ENCODE assay signal across 1 cellular context in the genomic region with DNA sequence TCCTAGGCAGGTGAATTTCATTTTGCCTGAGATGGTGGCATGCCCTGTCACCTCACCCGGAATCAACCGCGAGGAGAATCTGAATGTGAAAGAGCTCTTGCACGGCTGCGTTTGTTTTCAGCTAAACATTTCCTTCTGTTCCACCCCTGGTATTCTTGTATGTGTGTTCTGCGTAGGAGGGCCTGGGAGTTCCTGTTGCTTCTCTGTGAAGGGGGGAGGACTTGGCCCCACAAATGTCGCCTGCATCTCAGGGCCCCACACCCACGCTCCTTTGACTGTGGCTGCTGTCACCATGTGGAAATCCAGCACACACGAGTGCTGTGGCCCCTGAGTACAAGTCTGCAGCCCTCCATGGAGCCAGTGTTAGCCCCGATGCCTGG.
TF ChIP-seq lines count a peak whose summit lies in the region.

No MANE protein-coding gene starts in this region.

TF ChIP-seq in GM12878, 131 proteins besides CTCF, POLR2A, EP300 and RAD21 (continued from another document):
- TF ChIP-seq, protein P1, sequence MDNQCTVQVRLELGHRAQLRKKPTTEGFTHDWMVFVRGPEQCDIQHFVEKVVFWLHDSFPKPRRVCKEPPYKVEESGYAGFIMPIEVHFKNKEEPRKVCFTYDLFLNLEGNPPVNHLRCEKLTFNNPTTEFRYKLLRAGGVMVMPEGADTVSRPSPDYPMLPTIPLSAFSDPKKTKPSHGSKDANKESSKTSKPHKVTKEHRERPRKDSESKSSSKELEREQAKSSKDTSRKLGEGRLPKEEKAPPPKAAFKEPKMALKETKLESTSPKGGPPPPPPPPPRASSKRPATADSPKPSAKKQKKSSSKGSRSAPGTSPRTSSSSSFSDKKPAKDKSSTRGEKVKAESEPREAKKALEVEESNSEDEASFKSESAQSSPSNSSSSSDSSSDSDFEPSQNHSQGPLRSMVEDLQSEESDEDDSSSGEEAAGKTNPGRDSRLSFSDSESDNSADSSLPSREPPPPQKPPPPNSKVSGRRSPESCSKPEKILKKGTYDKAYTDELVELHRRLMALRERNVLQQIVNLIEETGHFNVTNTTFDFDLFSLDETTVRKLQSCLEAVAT (IDR thresholded peaks at IDR 0.05): no peak
- TF ChIP-seq HCFC1 (IDR thresholded peaks at IDR 0.05; ENCODE audit: low read length) (no peak), CREB1 (IDR thresholded peaks at IDR 0.05; ENCODE audit: low read depth) (peak; percentile 14; the same call in 1 of the 2 replicates), IKZF2 (IDR thresholded peaks at IDR 0.05) (peak; percentile 55 to 62; a peak in 3 of 4 replicates), KAT2A (conservative IDR thresholded peaks at IDR 0.05; ENCODE audit: control insufficient read depth, low read depth, low read length) (no peak), RAD51 (IDR thresholded peaks at IDR 0.05) (no peak), NFYA (IDR thresholded peaks at IDR 0.05; ENCODE audit: borderline replicate concordance, low read depth, low read length) (no peak), ZNF622 (IDR thresholded peaks at IDR 0.05) (no peak), RCOR1 (conservative IDR thresholded peaks at IDR 0.05; ENCODE audit: low read depth, low read length) (0 out of 2 replicates have a peak, but pooled peaks have one; percentile 7), MTA2 (IDR thresholded peaks at IDR 0.05; ENCODE audit: low read depth) (peak; percentile 46; the same call in 1 of the 2 replicates), ZZZ3 (IDR thresholded peaks at IDR 0.05; ENCODE audit: control insufficient read depth, insufficient read length, low read depth) (no peak), ZNF217 (IDR thresholded peaks at IDR 0.05) (0 out of 2 replicates have a peak, but pooled peaks have one; percentile 39), RFX5 (IDR thresholded peaks at IDR 0.05; ENCODE audit: low read depth, low read length) (no peak), FOXK2 (IDR thresholded peaks at IDR 0.05) (no peak), NBN (IDR thresholded peaks at IDR 0.05) (no peak; the same call in 1 of the 2 replicates), RELA (IDR thresholded peaks at IDR 0.05; ENCODE audit: borderline replicate concordance, partially characterized antibody) (no peak), LARP7 (IDR thresholded peaks at IDR 0.05) (no peak; the same call in 1 of the 2 replicates), TAF1 (IDR thresholded peaks at IDR 0.05; ENCODE audit: borderline replicate concordance, low read depth, low read length) (no peak), ZNF207 (IDR thresholded peaks at IDR 0.05; ENCODE audit: borderline replicate concordance) (no peak), EED (IDR thresholded peaks at IDR 0.05; ENCODE audit: low read depth) (peak; percentile 6; the same call in 1 of the 2 replicates), TBL1XR1 (IDR thresholded peaks at IDR 0.05; ENCODE audit: low read depth, low read length) (peak; percentile 66; the same call in 1 of the 2 replicates), BRCA1 (IDR thresholded peaks at IDR 0.05; ENCODE audit: low read depth, low read length) (no peak), MXI1 (IDR thresholded peaks at IDR 0.05; ENCODE audit: low read depth, low read length) (0 out of 2 replicates have a peak, but pooled peaks have one; percentile 42), BHLHE40 (IDR thresholded peaks at IDR 0.05; ENCODE audit: borderline replicate concordance in 1 of 2, low read depth in 2 of 2, low read length in 1 of 2) (no peak)
- TF ChIP-seq, protein P2, sequence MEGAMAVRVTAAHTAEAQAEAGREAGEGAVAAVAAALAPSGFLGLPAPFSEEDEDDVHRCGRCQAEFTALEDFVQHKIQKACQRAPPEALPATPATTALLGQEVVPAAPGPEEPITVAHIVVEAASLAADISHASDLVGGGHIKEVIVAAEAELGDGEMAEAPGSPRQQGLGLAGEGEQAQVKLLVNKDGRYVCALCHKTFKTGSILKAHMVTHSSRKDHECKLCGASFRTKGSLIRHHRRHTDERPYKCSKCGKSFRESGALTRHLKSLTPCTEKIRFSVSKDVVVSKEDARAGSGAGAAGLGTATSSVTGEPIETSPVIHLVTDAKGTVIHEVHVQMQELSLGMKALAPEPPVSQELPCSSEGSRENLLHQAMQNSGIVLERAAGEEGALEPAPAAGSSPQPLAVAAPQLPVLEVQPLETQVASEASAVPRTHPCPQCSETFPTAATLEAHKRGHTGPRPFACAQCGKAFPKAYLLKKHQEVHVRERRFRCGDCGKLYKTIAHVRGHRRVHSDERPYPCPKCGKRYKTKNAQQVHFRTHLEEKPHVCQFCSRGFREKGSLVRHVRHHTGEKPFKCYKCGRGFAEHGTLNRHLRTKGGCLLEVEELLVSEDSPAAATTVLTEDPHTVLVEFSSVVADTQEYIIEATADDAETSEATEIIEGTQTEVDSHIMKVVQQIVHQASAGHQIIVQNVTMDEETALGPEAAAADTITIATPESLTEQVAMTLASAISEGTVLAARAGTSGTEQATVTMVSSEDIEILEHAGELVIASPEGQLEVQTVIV (IDR thresholded peaks at IDR 0.05; ENCODE audit: borderline replicate concordance, partially characterized antibody): no peak
- TF ChIP-seq, protein P3, sequence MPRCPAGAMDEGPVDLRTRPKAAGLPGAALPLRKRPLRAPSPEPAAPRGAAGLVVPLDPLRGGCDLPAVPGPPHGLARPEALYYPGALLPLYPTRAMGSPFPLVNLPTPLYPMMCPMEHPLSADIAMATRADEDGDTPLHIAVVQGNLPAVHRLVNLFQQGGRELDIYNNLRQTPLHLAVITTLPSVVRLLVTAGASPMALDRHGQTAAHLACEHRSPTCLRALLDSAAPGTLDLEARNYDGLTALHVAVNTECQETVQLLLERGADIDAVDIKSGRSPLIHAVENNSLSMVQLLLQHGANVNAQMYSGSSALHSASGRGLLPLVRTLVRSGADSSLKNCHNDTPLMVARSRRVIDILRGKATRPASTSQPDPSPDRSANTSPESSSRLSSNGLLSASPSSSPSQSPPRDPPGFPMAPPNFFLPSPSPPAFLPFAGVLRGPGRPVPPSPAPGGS (IDR thresholded peaks at IDR 0.05; ENCODE audit: borderline replicate concordance, insufficient read depth, low read depth, low read length, poor library complexity, severe bottlenecking): peak; percentile 66
- TF ChIP-seq, protein P4, sequence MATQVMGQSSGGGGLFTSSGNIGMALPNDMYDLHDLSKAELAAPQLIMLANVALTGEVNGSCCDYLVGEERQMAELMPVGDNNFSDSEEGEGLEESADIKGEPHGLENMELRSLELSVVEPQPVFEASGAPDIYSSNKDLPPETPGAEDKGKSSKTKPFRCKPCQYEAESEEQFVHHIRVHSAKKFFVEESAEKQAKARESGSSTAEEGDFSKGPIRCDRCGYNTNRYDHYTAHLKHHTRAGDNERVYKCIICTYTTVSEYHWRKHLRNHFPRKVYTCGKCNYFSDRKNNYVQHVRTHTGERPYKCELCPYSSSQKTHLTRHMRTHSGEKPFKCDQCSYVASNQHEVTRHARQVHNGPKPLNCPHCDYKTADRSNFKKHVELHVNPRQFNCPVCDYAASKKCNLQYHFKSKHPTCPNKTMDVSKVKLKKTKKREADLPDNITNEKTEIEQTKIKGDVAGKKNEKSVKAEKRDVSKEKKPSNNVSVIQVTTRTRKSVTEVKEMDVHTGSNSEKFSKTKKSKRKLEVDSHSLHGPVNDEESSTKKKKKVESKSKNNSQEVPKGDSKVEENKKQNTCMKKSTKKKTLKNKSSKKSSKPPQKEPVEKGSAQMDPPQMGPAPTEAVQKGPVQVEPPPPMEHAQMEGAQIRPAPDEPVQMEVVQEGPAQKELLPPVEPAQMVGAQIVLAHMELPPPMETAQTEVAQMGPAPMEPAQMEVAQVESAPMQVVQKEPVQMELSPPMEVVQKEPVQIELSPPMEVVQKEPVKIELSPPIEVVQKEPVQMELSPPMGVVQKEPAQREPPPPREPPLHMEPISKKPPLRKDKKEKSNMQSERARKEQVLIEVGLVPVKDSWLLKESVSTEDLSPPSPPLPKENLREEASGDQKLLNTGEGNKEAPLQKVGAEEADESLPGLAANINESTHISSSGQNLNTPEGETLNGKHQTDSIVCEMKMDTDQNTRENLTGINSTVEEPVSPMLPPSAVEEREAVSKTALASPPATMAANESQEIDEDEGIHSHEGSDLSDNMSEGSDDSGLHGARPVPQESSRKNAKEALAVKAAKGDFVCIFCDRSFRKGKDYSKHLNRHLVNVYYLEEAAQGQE (IDR thresholded peaks at IDR 0.05; ENCODE audit: low read depth, low read length): no peak
